In genomic region chr2:120867290-120868231, GRCh38 we compare ENCODE assay signal across 8 cellular contexts.
DNase-seq lines count a peak whose midpoint lies in the region; ATAC-seq and TF ChIP-seq lines count a peak whose summit lies in the region.

No MANE protein-coding gene starts in this region.

- no peak for TF ChIP-seq CTCF in BJ (IDR thresholded peaks at IDR 0.05; ENCODE audit: insufficient read depth, low read depth, low read length)

- H3K9ac ChIP-seq in SK-N-MC (ENCODE audit: insufficient read length) = peak overlapping the region; percentile 48

- ATAC-seq in GM21717 (IDR thresholded peaks at IDR 0.05; ENCODE audit: unreplicated experiment) = no peak
- no peak for ATAC-seq in HG03342 (IDR thresholded peaks at IDR 0.05; ENCODE audit: unreplicated experiment)

- POLR2A ChIA-PET in BJ (lab: Charles Lee) = interaction anchor here (0.6 kb wide), 1 partner anchor 110 kb away, joined by 5 read pairs; no protein-coding TSS in a partner anchor

- H3K36me3 ChIP-seq in BJ (ENCODE audit: control insufficient read depth, insufficient read depth, low read length) (no peaks in the 10 kb centered on the region; the same call in 1 of the 2 replicates), SK-N-MC (ENCODE audit: insufficient read depth, low read length) (no peaks in the 10 kb centered on the region)

- DNase-seq in BJ (ENCODE audit: low read depth) = peak; percentile 39
- no peak for DNase-seq in SK-N-MC (ENCODE audit: low read depth, low spot score)
- DNase-seq in foreskin melanocyte = peak; percentile 69
- peak; percentile 31 for DNase-seq in non-pigmented ciliary epithelial cell (ENCODE audit: low read depth)
- no peak for DNase-seq in NCI-H1092 treated with DMSO at 0.1 percent for 48 hours (lab: John Stamatoyannopoulos, UW)
- DNase-seq in germinal center (ENCODE audit: low spot score) = no peak

- H3K27ac ChIP-seq in SK-N-MC = peak overlapping the region; percentile 75

- H3K4me3 ChIP-seq in BJ (ENCODE audit: low read depth, low read length) = peak overlapping the region; percentile 42
- peak overlapping the region; percentile 51 for H3K4me3 ChIP-seq in SK-N-MC

- CTCF ChIA-PET in BJ (lab: Yijun Ruan, JAX) = interaction anchor here (0.9 to 1.3 kb wide), 5 partner anchors 9 to 121 kb away, joined by 3 to 5 read pairs (median 3); no protein-coding TSS in a partner anchor

- no peaks in the 10 kb centered on the region for H3K27me3 ChIP-seq in BJ (ENCODE audit: control insufficient read depth, insufficient read depth, low read length)

- no peaks in the 10 kb centered on the region for H3K9me3 ChIP-seq in SK-N-MC (ENCODE audit: low read depth, low read length)

Comparison
In these comparisons a context has a peak if more than half of its experiments do, and no peak if none do; other contexts are left out.
1. DNase-seq: peak in BJ (single experiment), foreskin melanocyte (single experiment) and non-pigmented ciliary epithelial cell (single experiment); none in SK-N-MC (single experiment), NCI-H1092 treated with DMSO at 0.1 percent for 48 hours (single experiment) and germinal center (single experiment).